ENCODE assay signal across 1 cellular context in genomic region chr2:166609183-166609959, GRCh38.
TF ChIP-seq lines count a peak whose summit lies in the region.

No MANE protein-coding gene starts in this region.

TF ChIP-seq in HepG2, 621 proteins besides CTCF, POLR2A, EP300 and RAD21 (continued from another document and continues in another):
- TF ChIP-seq HMGXB3 (CRISPR knock-in tag; IDR thresholded peaks at IDR 0.05; ENCODE audit: borderline replicate concordance), result no peak
- no peak for TF ChIP-seq ZNF629 (CRISPR knock-in tag; conservative IDR thresholded peaks at IDR 0.05)
- TF ChIP-seq MATR3 (CRISPR knock-in tag; IDR thresholded peaks at IDR 0.05), result no peak
- TF ChIP-seq IKZF5 (CRISPR knock-in tag; IDR thresholded peaks at IDR 0.05), result 0 out of 2 replicates have a peak, but pooled peaks have one; percentile 33
- TF ChIP-seq ZHX1 (CRISPR knock-in tag; IDR thresholded peaks at IDR 0.05; ENCODE audit: low read depth), result no peak
- no peak for TF ChIP-seq GABPA (IDR thresholded peaks at IDR 0.05; ENCODE audit: low read depth, low read length)
- no peak for TF ChIP-seq GABPA (CRISPR knock-in tag; IDR thresholded peaks at IDR 0.05; ENCODE audit: low read depth)
- TF ChIP-seq ZMAT5 (CRISPR knock-in tag; IDR thresholded peaks at IDR 0.05; ENCODE audit: borderline replicate concordance, low read depth), result no peak
- no peak for TF ChIP-seq U2AF2 (IDR thresholded peaks at IDR 0.05; ENCODE audit: low read depth, low read length)
- TF ChIP-seq ZNF513 (CRISPR knock-in tag; conservative IDR thresholded peaks at IDR 0.05), result no peak
- no peak for TF ChIP-seq ZNF143 (CRISPR knock-in tag; IDR thresholded peaks at IDR 0.05)
- no peak for TF ChIP-seq CHD2 (IDR thresholded peaks at IDR 0.05; ENCODE audit: low read depth, low read length)
- 0 out of 2 replicates have a peak, but pooled peaks have one; percentile 38 for TF ChIP-seq ZNF878 (CRISPR knock-in tag; IDR thresholded peaks at IDR 0.05)
- no peak for TF ChIP-seq PHF20 (CRISPR knock-in tag; IDR thresholded peaks at IDR 0.05)
- TF ChIP-seq ZNF20 (CRISPR knock-in tag; IDR thresholded peaks at IDR 0.05), result no peak
- no peak for TF ChIP-seq ZBTB40 (IDR thresholded peaks at IDR 0.05)
- no peak for TF ChIP-seq ZBTB40 (CRISPR knock-in tag; IDR thresholded peaks at IDR 0.05)
- TF ChIP-seq ZNF879 (CRISPR knock-in tag; IDR thresholded peaks at IDR 0.05), result no peak
- no peak for TF ChIP-seq ZNF468 (CRISPR knock-in tag; IDR thresholded peaks at IDR 0.05)
- no peak for TF ChIP-seq MTF1 (CRISPR knock-in tag; IDR thresholded peaks at IDR 0.05)
- TF ChIP-seq FOXA3 (CRISPR knock-in tag; IDR thresholded peaks at IDR 0.05), result peak; percentile 71
- TF ChIP-seq MNT (IDR thresholded peaks at IDR 0.05), result no peak
- TF ChIP-seq ZNF367 (CRISPR knock-in tag; IDR thresholded peaks at IDR 0.05; ENCODE audit: borderline replicate concordance), result no peak
- no peak for TF ChIP-seq ZNF354B (CRISPR knock-in tag; IDR thresholded peaks at IDR 0.05)
- TF ChIP-seq TEF (CRISPR knock-in tag; IDR thresholded peaks at IDR 0.05), result peak; percentile 79; the same call in 1 of the 2 replicates
- TF ChIP-seq MAZ (IDR thresholded peaks at IDR 0.05; ENCODE audit: borderline replicate concordance, low read depth, low read length), result no peak
- TF ChIP-seq MAZ (CRISPR knock-in tag; IDR thresholded peaks at IDR 0.05; ENCODE audit: low read depth), result no peak
- TF ChIP-seq JDP2 (CRISPR knock-in tag; IDR thresholded peaks at IDR 0.05; ENCODE audit: borderline replicate concordance), result no peak
- no peak for TF ChIP-seq SMAD9 (CRISPR knock-in tag; IDR thresholded peaks at IDR 0.05)
- TF ChIP-seq BCL6 (CRISPR knock-in tag; IDR thresholded peaks at IDR 0.05), result 0 out of 2 replicates have a peak, but pooled peaks have one; percentile 30
- TF ChIP-seq ZFP62 (CRISPR knock-in tag; IDR thresholded peaks at IDR 0.05), result no peak
- no peak for TF ChIP-seq ZNF850 (CRISPR knock-in tag; conservative IDR thresholded peaks at IDR 0.05)
- TF ChIP-seq ZSCAN21 (CRISPR knock-in tag; IDR thresholded peaks at IDR 0.05; ENCODE audit: borderline replicate concordance), result no peak
- TF ChIP-seq IRX3 (CRISPR knock-in tag; IDR thresholded peaks at IDR 0.05; ENCODE audit: borderline replicate concordance, low read depth), result no peak
- no peak for TF ChIP-seq ZNF782 (CRISPR knock-in tag; IDR thresholded peaks at IDR 0.05; ENCODE audit: borderline replicate concordance)
- TF ChIP-seq ZNF337 (CRISPR knock-in tag; IDR thresholded peaks at IDR 0.05; ENCODE audit: borderline replicate concordance, low read depth), result no peak
- TF ChIP-seq ELF1 (CRISPR knock-in tag; IDR thresholded peaks at IDR 0.05), result no peak
- no peak for TF ChIP-seq RNF2 (conservative IDR thresholded peaks at IDR 0.05; ENCODE audit: low read depth)
- TF ChIP-seq NRL (CRISPR knock-in tag; IDR thresholded peaks at IDR 0.05; ENCODE audit: borderline replicate concordance), result no peak
- TF ChIP-seq ZNF431 (CRISPR knock-in tag; IDR thresholded peaks at IDR 0.05; ENCODE audit: borderline replicate concordance, low read depth), result no peak
- no peak; the same call in 1 of the 2 replicates for TF ChIP-seq NR2C2 (CRISPR knock-in tag; IDR thresholded peaks at IDR 0.05; ENCODE audit: borderline replicate concordance)
- no peak for TF ChIP-seq ZNF205 (CRISPR knock-in tag; IDR thresholded peaks at IDR 0.05)
- TF ChIP-seq SAFB2 (CRISPR knock-in tag; IDR thresholded peaks at IDR 0.05; ENCODE audit: borderline replicate concordance, low read depth), result no peak
- no peak for TF ChIP-seq TOPORS (CRISPR knock-in tag; IDR thresholded peaks at IDR 0.05)
- no peak for TF ChIP-seq NFYC (CRISPR knock-in tag; IDR thresholded peaks at IDR 0.05)
